14 cellular contexts compared by ENCODE assay signal in the genomic region with DNA sequence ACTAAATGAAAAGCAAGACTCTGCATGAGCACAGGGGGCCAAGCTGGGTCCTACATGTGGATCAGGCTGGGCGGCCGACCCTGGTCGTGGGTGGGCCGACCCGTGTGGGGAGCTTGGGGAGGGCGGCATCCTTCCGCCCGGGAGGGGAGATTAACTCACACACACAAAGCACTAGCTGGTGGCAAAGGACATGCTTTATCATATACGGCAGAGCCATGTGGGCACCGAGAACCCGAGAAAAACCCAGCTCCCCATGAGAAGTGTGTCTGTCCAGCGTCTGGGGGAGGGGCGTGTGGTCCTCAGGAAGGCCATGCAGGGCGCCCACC. TPM values are rescaled to one million over a fixed set of nuclear protein-coding genes. Genes with fewer than 3 reads are reported as not detected.
DNase-seq lines count a peak whose midpoint lies in the region; ATAC-seq and TF ChIP-seq lines count a peak whose summit lies in the region.
"Had no signal": no experiment of that assay in that cellular context is flagged by ENCODE, and none has a peak within 500 bp of the region (broad histone marks: within the 10 kb centered on the region; RNA-seq: fewer than 3 reads in every experiment).

No MANE protein-coding gene starts in this region.

- H2AK5ac ChIP-seq in H9 (ENCODE audit: insufficient read length, low read length): no peak overlapping the region

- H3K79me2 ChIP-seq in H9 (ENCODE audit: insufficient read depth, low read length): no peaks in the 10 kb centered on the region

- TF ChIP-seq CTCF in H9 (conservative IDR thresholded peaks at IDR 0.05): no peak
- TF ChIP-seq CTCF in neural crest cell (conservative IDR thresholded peaks at IDR 0.05): no peak
- no peak for TF ChIP-seq CTCF in sigmoid colon (IDR thresholded peaks at IDR 0.05)

- H3K27ac Mint-ChIP-seq in H9: no peak overlapping the region
- peak overlapping the region; percentile 43 for H3K27ac Mint-ChIP-seq in neural crest cell (ENCODE audit: unreplicated experiment)
- H3K27ac Mint-ChIP-seq: CD8-positive, alpha-beta T cell had no signal

- H3K9me3 Mint-ChIP-seq in H9: no peaks in the 10 kb centered on the region; a peak in 2 of 5 replicates
- H3K9me3 Mint-ChIP-seq in neural crest cell: no peaks in the 10 kb centered on the region
- H3K9me3 Mint-ChIP-seq: CD8-positive, alpha-beta T cell had no signal

- H2BK5ac ChIP-seq in H9 (ENCODE audit: insufficient read length, low read length): no peak overlapping the region

- H2BK20ac ChIP-seq in H9 (ENCODE audit: low read depth, low read length, poor library complexity, severe bottlenecking): no peak overlapping the region

- no peak for TF ChIP-seq POLR2A in sigmoid colon (IDR thresholded peaks at IDR 0.05)

- no peak for TF ChIP-seq EP300 in sigmoid colon (IDR thresholded peaks at IDR 0.05)

- H4K20me1 ChIP-seq in H9 (ENCODE audit: control insufficient read depth, insufficient read depth, insufficient read length): no peaks in the 10 kb centered on the region

- no peak overlapping the region for H3K9ac ChIP-seq in H9 (ENCODE audit: extremely low read depth, insufficient read length, low read length)

- no peaks in the 10 kb centered on the region for H3K4me1 ChIP-seq in H9 (ENCODE audit: insufficient read depth, low read length)
- no peaks in the 10 kb centered on the region for H3K4me1 ChIP-seq in sigmoid colon

- H3K4me3 Mint-ChIP-seq in H9 (no peak overlapping the region), neural crest cell (peak overlapping the region; percentile 39)
- H3K4me3 Mint-ChIP-seq: CD8-positive, alpha-beta T cell had no signal

- peak; percentile 2 for DNase-seq in activated CD4-positive, CD25-positive, alpha-beta regulatory T cell treated with anti-CD3 and anti-CD28 coated beads, Interleukin-2, amount 50 U/mL, for 72 hours
- DNase-seq in activated CD4-positive, CD25-positive, alpha-beta regulatory T cell (lab: John Stamatoyannopoulos, UW): no peak
- DNase-seq in H9: peak; percentile 25
- DNase-seq in neural crest cell (ENCODE audit: low read depth, low spot score): no peak
- peak; percentile 48 for DNase-seq in sigmoid colon
- no peak for DNase-seq in cardiac septum (ENCODE audit: low spot score)
- DNase-seq: CD8-positive, alpha-beta T cell; COR-L47; DND-41; GDM1 had no signal

- no peak overlapping the region for H4K91ac ChIP-seq in H9 (ENCODE audit: insufficient read length, low read depth, low read length)

- H4K8ac ChIP-seq in H9 (replicated peaks; ENCODE audit: insufficient read length, low read depth, low read length): no peak overlapping the region

- no peak overlapping the region for H3T11ph ChIP-seq in H9 (ENCODE audit: low read length)

- no peak overlapping the region for H2BK120ac ChIP-seq in H9 (ENCODE audit: low read depth, low read length, poor library complexity, severe bottlenecking)

- no peaks in the 10 kb centered on the region for H3K79me1 ChIP-seq in H9 (ENCODE audit: insufficient read depth, low read depth, low read length, poor library complexity, severe bottlenecking)

- no peak overlapping the region for H2BK12ac ChIP-seq in H9 (ENCODE audit: insufficient read length, low read depth, low read length)

- H3K4me1 Mint-ChIP-seq in H9 (peaks cover 3 to 18% of the 10 kb centered on the region in 2 experiments; a peak in 3 of 4 replicates), neural crest cell (peaks cover 29% of the 10 kb centered on the region)

- H3K18ac ChIP-seq in H9 (ENCODE audit: insufficient read length, low read depth, low read length): no peak overlapping the region

- H3K23me2 ChIP-seq in H9 (ENCODE audit: insufficient read length, low read depth, low read length, poor library complexity, severe bottlenecking): no peaks in the 10 kb centered on the region

- no peak overlapping the region for H3K27ac ChIP-seq in H9 (ENCODE audit: insufficient read length, low read depth, low read length)
- no peak overlapping the region for H3K27ac ChIP-seq in sigmoid colon
- H3K27ac ChIP-seq: 22Rv1 had no signal

- H4K5ac ChIP-seq in H9 (ENCODE audit: insufficient read length, low read depth, low read length): no peak overlapping the region

- H3K56ac ChIP-seq in H9 (ENCODE audit: insufficient read length, low read depth, low read length): no peak overlapping the region

- H3K4ac ChIP-seq in H9 (ENCODE audit: low read depth, low read length): no peak overlapping the region

- no peak overlapping the region for H3K14ac ChIP-seq in H9 (ENCODE audit: insufficient read depth, low read length)

- no peak overlapping the region for H2AFZ ChIP-seq in H9 (ENCODE audit: low read length)

- H3K27me3 ChIP-seq in H9 (ENCODE audit: insufficient read depth, low read length) (no peaks in the 10 kb centered on the region), sigmoid colon (peaks cover 0 to 2% (median 0%) of the 10 kb centered on the region in 3 donors)

- H3K4me3 ChIP-seq in sigmoid colon: no peak overlapping the region

- WGBS in H9 (ENCODE audit: extremely low coverage, insufficient read length, low lambda C conversion rate): no CpG with 5 or more reads among the region's 14 CpGs
- WGBS in sigmoid colon, 2 donors: 60 to 69% methylated on average over 14 of the region's 14 CpGs

- ATAC-seq in HG02981 (IDR thresholded peaks at IDR 0.05; ENCODE audit: unreplicated experiment): no peak
- ATAC-seq in HG03159 (IDR thresholded peaks at IDR 0.05; ENCODE audit: unreplicated experiment): no peak
- ATAC-seq: CD8-positive, alpha-beta T cell had no signal

- H3K36me3 ChIP-seq in sigmoid colon: no peaks in the 10 kb centered on the region

- intact Hi-C loops in sigmoid colon (cut with DNase I): no loop called here
- intact Hi-C loops in cardiac septum (cut with DNase I): no loop called here

- no peak overlapping the region for H2BK15ac ChIP-seq in H9 (ENCODE audit: low read depth, low read length)

- peaks cover 0 to 3% (median 0%) of the 10 kb centered on the region in 3 experiments; a peak in 2 of 7 replicates for H3K36me3 Mint-ChIP-seq in H9 (ENCODE audit: insufficient read depth in 1 of 3, low read depth in 3 of 3)
- H3K36me3 Mint-ChIP-seq in neural crest cell (ENCODE audit: low read depth): no peaks in the 10 kb centered on the region
- H3K36me3 Mint-ChIP-seq: CD14-positive monocyte; CD8-positive, alpha-beta T cell had no signal

- H3K27me3 Mint-ChIP-seq in H9 (ENCODE audit: low read depth): peaks cover 15% of the 10 kb centered on the region
- H3K27me3 Mint-ChIP-seq in neural crest cell (ENCODE audit: low read depth): peaks cover 33% of the 10 kb centered on the region

- no peaks in the 10 kb centered on the region for H3K9me3 ChIP-seq in H9 (ENCODE audit: control insufficient read depth, low read depth, low read length)
- no peaks in the 10 kb centered on the region for H3K9me3 ChIP-seq in sigmoid colon

- H3K23ac ChIP-seq in H9 (ENCODE audit: insufficient read length, low read depth, low read length): no peak overlapping the region

- no peak overlapping the region for H3K4me2 ChIP-seq in H9 (ENCODE audit: insufficient read depth, insufficient read length, low read length)

RNA-seq across cellular contexts. Expression of gene TOLLIP, which starts 39.3 kb away (rescaled TPM):
- 32.3 and 32.4 TPM in 2 replicates for total RNA-seq in H9 (2021)
- total RNA-seq in neural crest cell: 38.0 and 40.3 TPM in 2 replicates
- 10 to 100 TPM; 25.0 to 39.1 (median 36.0) TPM for total RNA-seq in sigmoid colon
- polyA plus RNA-seq in sigmoid colon: 10 to 100 TPM; 27.0 to 41.2 (median 36.9) TPM
- total RNA-seq in cardiac septum: 46.9 TPM

RNA-seq across cellular contexts. Expression of gene BRSK2, which starts 41.0 kb away (rescaled TPM):
- total RNA-seq in H9 (2021) (24.2 and 28.4 TPM in 2 replicates), neural crest cell (59.9 and 72.5 TPM in 2 replicates), sigmoid colon (1 to 10 TPM; 1.8 to 3.2 (median 2.4) TPM), cardiac septum (0.16 TPM)
- 1 to 10 TPM in 1 of 3 donors, not detected in 2; 1.7 TPM for polyA plus RNA-seq in sigmoid colon
- polyA plus RNA-seq: CD14-positive monocyte had no signal

Comparison
In these comparisons a context has a peak if more than half of its experiments do, and no peak if none do; other contexts are left out.
1. DNase-seq: peak in activated CD4-positive, CD25-positive, alpha-beta regulatory T cell treated with anti-CD3 and anti-CD28 coated beads, Interleukin-2, amount 50 U/mL, for 72 hours (single experiment), H9 (single experiment) and sigmoid colon (single experiment); none in activated CD4-positive, CD25-positive, alpha-beta regulatory T cell (0 of 4), neural crest cell (single experiment) and cardiac septum (single experiment).